ENCODE assay signal across 29 cellular contexts in genomic region chr1:18740617-18741016, GRCh38.
"Had no signal": no experiment of that assay in that cellular context is flagged by ENCODE, and none has a peak within 500 bp of the region (broad histone marks: within the 10 kb centered on the region; RNA-seq: fewer than 3 reads in every experiment).

No MANE protein-coding gene starts in this region.

- H3K27ac ChIP-seq: stomach, suprapubic skin, testis, thoracic aorta, thyroid gland, tibial artery, tibial nerve, transverse colon, upper lobe of left lung, upper lobe of right lung, uterus, vagina had no signal

- H3K36me3 Mint-ChIP-seq: stimulated activated effector memory CD8-positive, alpha-beta T cell treated with anti-CD3 and anti-CD28 coated beads, Interleukin-12 subunit alpha, Interleukin-12 subunit beta, amount 100 ng/mL, for 72 hours; stimulated activated memory B cell treated with anti-CD40 and anti-IgM and Interleukin-4, amounts not matched to agents 10 μg/mL and 1 μg/mL and 100 μg/mL, for 72 hours; stimulated activated naive B cell treated with anti-CD40 and anti-IgM and Interleukin-4, amounts not matched to agents 10 μg/mL and 1 μg/mL and 100 μg/mL, for 72 hours; type B pancreatic cell had no signal

- H3K27ac Mint-ChIP-seq: stimulated activated effector memory CD8-positive, alpha-beta T cell treated with anti-CD3 and anti-CD28 coated beads, Interleukin-12 subunit alpha, Interleukin-12 subunit beta, amount 100 ng/mL, for 72 hours; stimulated activated memory B cell treated with anti-CD40 and anti-IgM and Interleukin-4, amounts not matched to agents 10 μg/mL and 1 μg/mL and 100 μg/mL, for 72 hours; stimulated activated naive B cell treated with anti-CD40 and anti-IgM and Interleukin-4, amounts not matched to agents 10 μg/mL and 1 μg/mL and 100 μg/mL, for 72 hours; stimulated activated naive CD8-positive, alpha-beta T cell treated with anti-CD3 and anti-CD28 coated beads, Interleukin-15, amount 100 ng/mL, for 72 hours; stimulated activated naive CD8-positive, alpha-beta T cell treated with anti-CD3 and anti-CD28 coated beads, Interleukin-15, Interleukin-2, amounts not matched to agents 100 ng/mL and 50 ng/mL, for 24 hours; type B pancreatic cell had no signal

- H3K9me3 ChIP-seq: stomach, suprapubic skin, testis, thoracic aorta, thyroid gland, tibial artery, tibial nerve, transverse colon, upper lobe of left lung, upper lobe of right lung, uterus, vagina had no signal

- H3K4me1 ChIP-seq: stomach, suprapubic skin, testis, thyroid gland, tibial artery, tibial nerve, transverse colon, upper lobe of left lung, upper lobe of right lung, uterus, vagina had no signal

- H3K4me3 ChIP-seq: stomach, suprapubic skin, testis, thoracic aorta, thyroid gland, tibial artery, tibial nerve, transverse colon, upper lobe of left lung, upper lobe of right lung, uterus, vagina had no signal

- H3K4me3 Mint-ChIP-seq: stimulated activated effector memory CD8-positive, alpha-beta T cell treated with anti-CD3 and anti-CD28 coated beads, Interleukin-12 subunit alpha, Interleukin-12 subunit beta, amount 100 ng/mL, for 72 hours; stimulated activated memory B cell treated with anti-CD40 and anti-IgM and Interleukin-4, amounts not matched to agents 10 μg/mL and 1 μg/mL and 100 μg/mL, for 72 hours; stimulated activated naive B cell treated with anti-CD40 and anti-IgM and Interleukin-4, amounts not matched to agents 10 μg/mL and 1 μg/mL and 100 μg/mL, for 72 hours; stimulated activated naive CD8-positive, alpha-beta T cell treated with anti-CD3 and anti-CD28 coated beads, Interleukin-15, amount 100 ng/mL, for 72 hours; stimulated activated naive CD8-positive, alpha-beta T cell treated with anti-CD3 and anti-CD28 coated beads, Interleukin-15, Interleukin-2, amounts not matched to agents 100 ng/mL and 50 ng/mL, for 24 hours; type B pancreatic cell had no signal

- FAIRE-seq: urothelium cell line had no signal

- H3K27me3 ChIP-seq: testis, thyroid gland, upper lobe of left lung, uterus, vagina had no signal

- H3K4me1 Mint-ChIP-seq: stimulated activated effector memory CD8-positive, alpha-beta T cell treated with anti-CD3 and anti-CD28 coated beads, Interleukin-12 subunit alpha, Interleukin-12 subunit beta, amount 100 ng/mL, for 72 hours; stimulated activated memory B cell treated with anti-CD40 and anti-IgM and Interleukin-4, amounts not matched to agents 10 μg/mL and 1 μg/mL and 100 μg/mL, for 72 hours; stimulated activated naive B cell treated with anti-CD40 and anti-IgM and Interleukin-4, amounts not matched to agents 10 μg/mL and 1 μg/mL and 100 μg/mL, for 72 hours; stimulated activated naive CD8-positive, alpha-beta T cell treated with anti-CD3 and anti-CD28 coated beads, Interleukin-15, amount 100 ng/mL, for 72 hours had no signal

- H3K9me3 Mint-ChIP-seq: stimulated activated effector memory CD8-positive, alpha-beta T cell treated with anti-CD3 and anti-CD28 coated beads, Interleukin-12 subunit alpha, Interleukin-12 subunit beta, amount 100 ng/mL, for 72 hours; stimulated activated naive CD8-positive, alpha-beta T cell treated with anti-CD3 and anti-CD28 coated beads, Interleukin-15, amount 100 ng/mL, for 72 hours; stimulated activated naive CD8-positive, alpha-beta T cell treated with anti-CD3 and anti-CD28 coated beads, Interleukin-15, Interleukin-2, amounts not matched to agents 100 ng/mL and 50 ng/mL, for 24 hours; type B pancreatic cell had no signal

- H3K36me3 ChIP-seq: stomach, suprapubic skin, thoracic aorta, thyroid gland, tibial artery, tibial nerve, transverse colon, upper lobe of left lung, upper lobe of right lung, uterus, vagina had no signal

- DNase-seq: stimulated activated CD4-positive, alpha-beta T cell treated with anti-CD3 and anti-CD28 coated beads, Interleukin-2, amount 100 ng/mL, for 48 hours; stimulated activated CD4-positive, alpha-beta T cell treated with anti-CD3 and anti-CD28 coated beads, Interleukin-4, amount 100 ng/mL, for 1 hour; stimulated activated CD4-positive, alpha-beta T cell treated with anti-CD3 and anti-CD28 coated beads, Interleukin-4, amount 100 ng/mL, for 24 hours; stimulated activated CD4-positive, alpha-beta T cell treated with anti-CD3 and anti-CD28 coated beads, Interleukin-4, amount 100 ng/mL, for 4 hours; stimulated activated CD8-positive, alpha-beta memory T cell treated with anti-CD3 and anti-CD28 coated beads, Interleukin-4, amount 100 ng/mL, for 48 hours; stimulated activated naive B cell treated with anti-CD40 and anti-IgM and Interleukin-4, amounts not matched to agents 10 μg/mL and 1 μg/mL and 100 μg/mL, for 72 hours; stimulated activated naive CD4-positive, alpha-beta T cell; stimulated activated naive CD4-positive, alpha-beta T cell treated with Interleukin-2 at 50 U/mL for 16 hours; stimulated activated naive CD8-positive, alpha-beta T cell treated with anti-CD3 and anti-CD28 coated beads, Interleukin-15, amount 100 ng/mL, for 72 hours; stimulated activated naive CD8-positive, alpha-beta T cell treated with anti-CD3 and anti-CD28 coated beads, Interleukin-15, Interleukin-2, amounts not matched to agents 100 U/mL and 50 U/mL, for 24 hours; stomach; substantia nigra; testis; thyroid gland; tibial artery; transverse colon; trophoblast cell; uterus had no signal

- ATAC-seq: stimulated activated effector memory CD8-positive, alpha-beta T cell treated with anti-CD3 and anti-CD28 coated beads, Interleukin-12 subunit alpha, Interleukin-12 subunit beta, amount 100 ng/mL, for 72 hours; stimulated activated memory B cell treated with anti-CD40 and anti-IgM and Interleukin-4, amounts not matched to agents 10 μg/mL and 1 μg/mL and 100 μg/mL, for 72 hours; stimulated activated naive B cell treated with anti-CD40 and anti-IgM and Interleukin-4, amounts not matched to agents 10 μg/mL and 1 μg/mL and 100 μg/mL, for 72 hours; stimulated activated naive CD8-positive, alpha-beta T cell treated with anti-CD3 and anti-CD28 coated beads, Interleukin-15, amount 100 ng/mL, for 72 hours; stimulated activated naive CD8-positive, alpha-beta T cell treated with anti-CD3 and anti-CD28 coated beads, Interleukin-15, Interleukin-2, amounts not matched to agents 100 U/mL and 50 U/mL, for 24 hours; upper lobe of right lung had no signal
